Comparison of ENCODE assay signal across 21 cellular contexts in genomic region chr2:44744961-44745360, GRCh38.
"Had no signal": no experiment of that assay in that cellular context is flagged by ENCODE, and none has a peak within 500 bp of the region (broad histone marks: within the 10 kb centered on the region; RNA-seq: fewer than 3 reads in every experiment).

No MANE protein-coding gene starts in this region.

- DNase-seq: activated CD4-positive, alpha-beta memory T cell treated with anti-CD3 and anti-CD28 coated beads, Interleukin-2, amount 10 ng/mL, durations not matched to agents 7 days and 5 days; activated CD4-positive, alpha-beta T cell treated with anti-CD3 and anti-CD28 coated beads for 48 hours; activated effector memory CD4-positive, alpha-beta T cell treated with anti-CD3 and anti-CD28 coated beads, Interleukin-2, amount 50 U/mL, for 16 hours; activated naive CD4-positive, alpha-beta T cell treated with anti-CD3 and anti-CD28 coated beads, Interleukin-2, amount 10 ng/mL, durations not matched to agents 7 days and 5 days; activated naive CD8-positive, alpha-beta T cell treated with anti-CD3 and anti-CD28 coated beads, Interleukin-2, amount 50 U/mL, for 24 hours; activated T-cell treated with anti-CD3 and anti-CD28 coated beads for 4 hours; cerebellar nuclear complex; cortex of kidney; endodermal cell; esophagus squamous epithelium; gastrocnemius medialis; heart left ventricle; islet precursor cell; left cardiac atrium; occipital lobe; small intestine; stimulated activated CD4-positive, alpha-beta T cell treated with anti-CD3 and anti-CD28 coated beads, Interleukin-2, amount 100 ng/mL, for 48 hours; stimulated activated naive CD4-positive, alpha-beta T cell; T-helper 17 cell; tibial artery had no signal

- H3K27ac ChIP-seq: esophagus squamous epithelium, gastrocnemius medialis, tibial artery had no signal

- H3K4me3 ChIP-seq: esophagus squamous epithelium, tibial artery had no signal

- ATAC-seq: activated naive CD8-positive, alpha-beta T cell treated with anti-CD3 and anti-CD28 coated beads, Interleukin-2, amount 50 U/mL, for 24 hours; gastrocnemius medialis; heart left ventricle; left cardiac atrium; sciatic nerve; T-helper 17 cell had no signal

- H3K9me3 ChIP-seq: esophagus squamous epithelium, gastrocnemius medialis, heart left ventricle, tibial artery had no signal

- H3K27me3 ChIP-seq: esophagus squamous epithelium, gastrocnemius medialis, heart left ventricle, tibial artery had no signal

- H3K36me3 ChIP-seq: esophagus squamous epithelium, gastrocnemius medialis, heart left ventricle, tibial artery had no signal
